9 cellular contexts compared by ENCODE assay signal in the genomic region with DNA sequence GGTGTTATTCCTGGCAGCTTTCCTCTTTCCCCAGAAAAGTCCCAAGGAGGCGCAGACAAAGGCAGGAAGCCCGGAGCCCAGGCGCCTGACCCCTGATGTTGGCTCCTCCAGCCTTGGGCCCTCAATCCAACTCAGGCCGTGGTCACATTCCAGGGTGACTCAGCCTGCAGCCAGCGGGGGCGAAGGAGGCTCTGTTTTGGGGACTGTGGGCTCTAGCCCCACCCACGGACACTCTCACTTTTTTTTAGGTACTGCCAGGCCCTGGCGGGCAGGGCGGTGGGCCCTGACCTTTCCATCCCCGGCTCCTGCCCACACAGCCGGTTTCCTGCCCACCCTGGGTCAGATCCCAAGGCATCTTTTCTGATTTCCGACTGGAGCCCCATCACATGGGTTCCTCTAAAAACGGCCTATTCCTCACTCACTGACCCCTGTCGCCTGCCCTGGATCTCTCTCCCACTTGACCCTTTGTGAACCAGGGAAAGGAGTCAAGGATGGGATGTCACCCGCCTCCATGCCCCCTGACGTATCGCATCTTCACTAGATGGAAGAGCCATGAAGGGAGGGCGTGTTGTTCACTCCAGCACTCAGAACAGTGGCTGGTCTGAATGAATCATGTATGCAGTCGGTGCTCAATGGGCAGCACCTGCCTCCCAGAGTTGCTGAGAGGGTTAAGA. TPM values are rescaled to one million over a fixed set of nuclear protein-coding genes. Genes with fewer than 3 reads are reported as not detected.
DNase-seq lines count a peak whose midpoint lies in the region; ATAC-seq and TF ChIP-seq lines count a peak whose summit lies in the region.
"Had no signal": no experiment of that assay in that cellular context is flagged by ENCODE, and none has a peak within 500 bp of the region (broad histone marks: within the 10 kb centered on the region; RNA-seq: fewer than 3 reads in every experiment).

No MANE protein-coding gene starts in this region.

- DNase-seq in AG20443 (ENCODE audit: low spot score) (peak; percentile 89), RWPE2 (ENCODE audit: low spot score) (peak; percentile 87), globus pallidus (ENCODE audit: low spot score) (peak; percentile 3), osteoblast (ENCODE audit: insufficient read length, low spot score, missing footprints) (peak; percentile 97), GM13977 (ENCODE audit: low spot score) (no peak), Karpas-422 (no peak), MM.1S (no peak)
- DNase-seq: CD4-positive, alpha-beta T cell had no signal

- TF ChIP-seq CTCF in RWPE2 (IDR thresholded peaks at IDR 0.05; ENCODE audit: poor library complexity, severe bottlenecking): no peak
- no peak for TF ChIP-seq CTCF in osteoblast (IDR thresholded peaks at IDR 0.05; ENCODE audit: extremely low read depth, low read depth, low read length)
- TF ChIP-seq CTCF in GM13977 (IDR thresholded peaks at IDR 0.05; ENCODE audit: extremely low read depth, insufficient read depth, missing control alignments): no peak
- no peak for TF ChIP-seq CTCF in MM.1S (IDR thresholded peaks at IDR 0.05; ENCODE audit: low read length)

- H3K4me2 ChIP-seq in osteoblast (ENCODE audit: insufficient read depth, low read length) (peak overlapping the region; percentile 52), Karpas-422 (ENCODE audit: low read depth, low read length, poor library complexity, severe bottlenecking) (no peak overlapping the region), MM.1S (ENCODE audit: low read depth, low read length) (no peak overlapping the region)

- H3K79me2 ChIP-seq in osteoblast (ENCODE audit: insufficient read depth, low read length): no peaks in the 10 kb centered on the region
- H3K79me2 ChIP-seq in Karpas-422 (ENCODE audit: low read length): no peaks in the 10 kb centered on the region
- no peaks in the 10 kb centered on the region for H3K79me2 ChIP-seq in MM.1S (ENCODE audit: low read length)

- H3K9me2 ChIP-seq in Karpas-422 (replicated peaks; ENCODE audit: insufficient read depth, low read length): no peaks in the 10 kb centered on the region
- no peaks in the 10 kb centered on the region for H3K9me2 ChIP-seq in MM.1S (replicated peaks; ENCODE audit: insufficient read depth, low read length)

- H3K27me3 ChIP-seq in RWPE2 (ENCODE audit: insufficient read depth, poor library complexity, severe bottlenecking): peaks cover 19% of the 10 kb centered on the region
- no peaks in the 10 kb centered on the region for H3K27me3 ChIP-seq in osteoblast (ENCODE audit: insufficient read depth, low read length)
- no peaks in the 10 kb centered on the region for H3K27me3 ChIP-seq in Karpas-422 (ENCODE audit: low read length)
- H3K27me3 ChIP-seq in MM.1S (replicated peaks; ENCODE audit: insufficient read depth, low read length): peaks cover 9% of the 10 kb centered on the region; the same call in 1 of the 2 replicates

- H3K36me3 ChIP-seq in RWPE2 (ENCODE audit: low read depth) (no peaks in the 10 kb centered on the region), osteoblast (ENCODE audit: insufficient read depth, low read length) (no peaks in the 10 kb centered on the region), Karpas-422 (ENCODE audit: insufficient read depth, low read length) (no peaks in the 10 kb centered on the region), MM.1S (replicated peaks; ENCODE audit: insufficient read depth, low read length) (no peaks in the 10 kb centered on the region)

- no peak overlapping the region for H3K4me3 ChIP-seq in RWPE2 (ENCODE audit: severe bottlenecking)
- H3K4me3 ChIP-seq in osteoblast (ENCODE audit: insufficient read depth, low read length): no peak overlapping the region
- H3K4me3 ChIP-seq in Karpas-422 (ENCODE audit: low read length): no peak overlapping the region
- H3K4me3 ChIP-seq in MM.1S (ENCODE audit: low read length): no peak overlapping the region

- H3K9ac ChIP-seq in Karpas-422 (ENCODE audit: low read length) (no peak overlapping the region), MM.1S (ENCODE audit: low read length) (no peak overlapping the region)

- H4K20me1 ChIP-seq in osteoblast (ENCODE audit: insufficient read depth, low read length) (no peaks in the 10 kb centered on the region), Karpas-422 (ENCODE audit: insufficient read depth, low read depth, low read length) (no peaks in the 10 kb centered on the region), MM.1S (ENCODE audit: insufficient read depth, low read length) (no peaks in the 10 kb centered on the region)

- H3K27ac ChIP-seq in RWPE2 (ENCODE audit: poor library complexity, severe bottlenecking): no peak overlapping the region
- H3K27ac ChIP-seq in osteoblast (ENCODE audit: low read depth, low read length): no peak overlapping the region
- H3K27ac ChIP-seq in Karpas-422 (ENCODE audit: low read length): no peak overlapping the region
- H3K27ac ChIP-seq in MM.1S (ENCODE audit: low read length): no peak overlapping the region

- no peaks in the 10 kb centered on the region for H3F3A ChIP-seq in MM.1S (ENCODE audit: insufficient read depth, low read length)

- H3K4me1 ChIP-seq in RWPE2 (ENCODE audit: insufficient read depth, poor library complexity, severe bottlenecking) (peaks cover 4% of the 10 kb centered on the region), osteoblast (ENCODE audit: insufficient read depth, low read length) (peaks cover 39% of the 10 kb centered on the region), Karpas-422 (ENCODE audit: low read length) (no peaks in the 10 kb centered on the region), MM.1S (ENCODE audit: low read length) (no peaks in the 10 kb centered on the region)

- ATAC-seq in RWPE2 (ENCODE audit: low read depth) (peak; percentile 78), HG02642 (IDR thresholded peaks at IDR 0.05; ENCODE audit: poor library complexity, unreplicated experiment) (no peak)

- in situ Hi-C loops in GM13977 (cut with MboI; ENCODE audit: low pct_unique_long_range_greater_than_20kb, low sequenced_read_pairs, unreplicated experiment): no loop called here

- peak overlapping the region; percentile 16 for H2AFZ ChIP-seq in osteoblast (ENCODE audit: low read length)
- no peak overlapping the region for H2AFZ ChIP-seq in Karpas-422 (ENCODE audit: low read length)
- H2AFZ ChIP-seq in MM.1S (ENCODE audit: low read length): no peak overlapping the region

- no peaks in the 10 kb centered on the region for H3K9me3 ChIP-seq in RWPE2 (ENCODE audit: severe bottlenecking)
- no peaks in the 10 kb centered on the region for H3K9me3 ChIP-seq in osteoblast (ENCODE audit: low read depth, low read length)
- no peaks in the 10 kb centered on the region for H3K9me3 ChIP-seq in Karpas-422 (ENCODE audit: low read length)
- no peaks in the 10 kb centered on the region for H3K9me3 ChIP-seq in MM.1S (replicated peaks; ENCODE audit: insufficient read depth, low read length)

RNA-seq across cellular contexts. Expression of a gene that starts 5.5 kb away (rescaled TPM):
- 33.6 and 89.8 TPM in 2 replicates for total RNA-seq in osteoblast
- not detected in 2 replicates for total RNA-seq in Karpas-422 (2014; rRNA removed; shearing (Covaris generic); ENCODE audit: low replicate concordance)
- total RNA-seq: CD4-positive, alpha-beta T cell had no signal

Comparison
In these comparisons a context has a peak if more than half of its experiments do, and no peak if none do; other contexts are left out.
1. DNase-seq: peak in AG20443 (single experiment), RWPE2 (single experiment), globus pallidus (single experiment) and osteoblast (single experiment); none in GM13977 (single experiment), Karpas-422 (single experiment) and MM.1S (single experiment).
2. RNA of a gene that starts 5.5 kb away (total RNA-seq): 33.6 to 89.8 TPM in osteoblast; not detected in Karpas-422; every median in the first group is over 10 times any median in the second.